ENCODE assay signal across 25 cellular contexts in genomic region chr20:13770141-13770540, GRCh38.
"Had no signal": no experiment of that assay in that cellular context is flagged by ENCODE, and none has a peak within 500 bp of the region (broad histone marks: within the 10 kb centered on the region; RNA-seq: fewer than 3 reads in every experiment).

No MANE protein-coding gene starts in this region.

- H3K27me3 ChIP-seq: stomach, suprapubic skin, testis, thyroid gland, tibial artery, tibial nerve, transverse colon, upper lobe of left lung, upper lobe of right lung, uterus, vagina had no signal

- H3K27ac ChIP-seq: stomach, suprapubic skin, testis, thoracic aorta, thyroid gland, tibial artery, tibial nerve, transverse colon, upper lobe of left lung, upper lobe of right lung, uterus, vagina had no signal

- H3K4me1 ChIP-seq: stomach, suprapubic skin, testis, thyroid gland, tibial artery, tibial nerve, transverse colon, upper lobe of left lung, upper lobe of right lung, uterus, vagina had no signal

- H3K9me3 ChIP-seq: suprapubic skin, testis, thoracic aorta, thyroid gland had no signal

- H3K4me3 ChIP-seq: stomach, suprapubic skin, testis, thoracic aorta, thyroid gland, tibial artery, tibial nerve, transverse colon, upper lobe of left lung, upper lobe of right lung, uterus, vagina had no signal

- DNase-seq: stimulated activated CD4-positive, alpha-beta T cell treated with anti-CD3 and anti-CD28 coated beads, Interleukin-2, amount 100 ng/mL, for 48 hours; stimulated activated CD4-positive, alpha-beta T cell treated with anti-CD3 and anti-CD28 coated beads, Interleukin-4, amount 100 ng/mL, for 1 hour; stimulated activated CD4-positive, alpha-beta T cell treated with anti-CD3 and anti-CD28 coated beads, Interleukin-4, amount 100 ng/mL, for 24 hours; stimulated activated CD4-positive, alpha-beta T cell treated with anti-CD3 and anti-CD28 coated beads, Interleukin-4, amount 100 ng/mL, for 4 hours; stimulated activated CD8-positive, alpha-beta memory T cell treated with anti-CD3 and anti-CD28 coated beads, Interleukin-4, amount 100 ng/mL, for 48 hours; stimulated activated naive B cell treated with anti-CD40 and anti-IgM and Interleukin-4, amounts not matched to agents 10 μg/mL and 1 μg/mL and 100 μg/mL, for 72 hours; stimulated activated naive CD4-positive, alpha-beta T cell; stimulated activated naive CD4-positive, alpha-beta T cell treated with Interleukin-2 at 50 U/mL for 16 hours; stimulated activated naive CD8-positive, alpha-beta T cell treated with anti-CD3 and anti-CD28 coated beads, Interleukin-15, amount 100 ng/mL, for 72 hours; stimulated activated naive CD8-positive, alpha-beta T cell treated with anti-CD3 and anti-CD28 coated beads, Interleukin-15, Interleukin-2, amounts not matched to agents 100 U/mL and 50 U/mL, for 24 hours; stomach; substantia nigra; testis; thyroid gland; tibial artery; transverse colon; upper lobe of left lung; upper lobe of right lung; uterus had no signal

- ATAC-seq: stimulated activated effector memory CD8-positive, alpha-beta T cell treated with anti-CD3 and anti-CD28 coated beads, Interleukin-12 subunit alpha, Interleukin-12 subunit beta, amount 100 ng/mL, for 72 hours; stimulated activated memory B cell treated with anti-CD40 and anti-IgM and Interleukin-4, amounts not matched to agents 10 μg/mL and 1 μg/mL and 100 μg/mL, for 72 hours; stimulated activated naive B cell treated with anti-CD40 and anti-IgM and Interleukin-4, amounts not matched to agents 10 μg/mL and 1 μg/mL and 100 μg/mL, for 72 hours; stimulated activated naive CD8-positive, alpha-beta T cell treated with anti-CD3 and anti-CD28 coated beads, Interleukin-15, amount 100 ng/mL, for 72 hours; stimulated activated naive CD8-positive, alpha-beta T cell treated with anti-CD3 and anti-CD28 coated beads, Interleukin-15, Interleukin-2, amounts not matched to agents 100 U/mL and 50 U/mL, for 24 hours; upper lobe of right lung had no signal
